Comparison of ENCODE assay signal across 28 cellular contexts in the genomic region with DNA sequence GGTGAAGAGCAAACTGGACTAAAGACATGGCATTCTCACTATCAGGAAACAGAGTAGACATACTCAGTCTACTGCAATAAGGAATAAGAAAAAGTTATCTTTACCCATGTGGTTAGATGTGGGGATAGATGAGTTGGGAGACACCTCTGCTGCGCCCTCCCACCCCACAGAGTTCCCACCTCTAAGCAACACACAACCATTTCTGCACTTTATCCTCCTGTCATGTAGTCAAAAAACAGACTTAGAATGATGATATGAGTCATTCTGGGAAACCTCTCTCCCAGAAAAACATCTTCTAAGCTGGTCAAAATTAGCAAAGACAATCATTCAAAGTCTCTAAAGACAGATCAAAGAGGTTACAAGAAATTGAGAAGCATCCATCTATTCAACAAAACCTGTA.
DNase-seq lines count a peak whose midpoint lies in the region; ATAC-seq lines count a peak whose summit lies in the region.
"Had no signal": no experiment of that assay in that cellular context is flagged by ENCODE, and none has a peak within 500 bp of the region (broad histone marks: within the 10 kb centered on the region; RNA-seq: fewer than 3 reads in every experiment).

No MANE protein-coding gene starts in this region.

- H3K4me1 Mint-ChIP-seq in activated CD8-positive, alpha-beta memory T cell treated with anti-CD3 and anti-CD28 coated beads, Interleukin-2, amount 10 ng/mL, durations not matched to agents 7 days and 5 days = peaks cover 25% of the 10 kb centered on the region
- H3K4me1 Mint-ChIP-seq in activated T-helper 17 cell treated with anti-CD3 and anti-CD28 coated beads, Interleukin-2, amount 50 U/mL, for 72 hours = peaks cover 23% of the 10 kb centered on the region
- H3K4me1 Mint-ChIP-seq in immature natural killer cell = peaks cover 37 to 64% of the 10 kb centered on the region in 2 donors

- H3K9me3 Mint-ChIP-seq in activated CD8-positive, alpha-beta memory T cell treated with anti-CD3 and anti-CD28 coated beads, Interleukin-2, amount 10 ng/mL, durations not matched to agents 7 days and 5 days (ENCODE audit: low read depth) = no peaks in the 10 kb centered on the region
- no peaks in the 10 kb centered on the region for H3K9me3 Mint-ChIP-seq in activated T-helper 17 cell treated with anti-CD3 and anti-CD28 coated beads, Interleukin-2, amount 50 U/mL, for 72 hours
- H3K9me3 Mint-ChIP-seq in immature natural killer cell = peaks cover 0 to 2% (median 0%) of the 10 kb centered on the region in 6 donors
- H3K9me3 Mint-ChIP-seq: activated naive CD4-positive, alpha-beta T cell treated with anti-CD3 and anti-CD28 coated beads, Interleukin-2, amount 50 U/mL, for 24 hours had no signal

- H3K27ac ChIP-seq in substantia nigra (ENCODE audit: low read depth, low read length, poor library complexity, severe bottlenecking) = peak overlapping the region; percentile 6
- H3K27ac ChIP-seq: BLaER1, foreskin keratinocyte, heart right ventricle, SJSA1, thoracic aorta, uterus had no signal

- H3K36me3 Mint-ChIP-seq in activated CD8-positive, alpha-beta memory T cell treated with anti-CD3 and anti-CD28 coated beads, Interleukin-2, amount 10 ng/mL, durations not matched to agents 7 days and 5 days = peaks cover 56% of the 10 kb centered on the region
- H3K36me3 Mint-ChIP-seq in activated T-helper 17 cell treated with anti-CD3 and anti-CD28 coated beads, Interleukin-2, amount 50 U/mL, for 72 hours (ENCODE audit: low read depth) = peaks cover 93% of the 10 kb centered on the region
- H3K36me3 Mint-ChIP-seq in immature natural killer cell = peaks cover 12 to 43% (median 24%) of the 10 kb centered on the region in 3 donors

- H3K4me3 Mint-ChIP-seq in activated CD8-positive, alpha-beta memory T cell treated with anti-CD3 and anti-CD28 coated beads, Interleukin-2, amount 10 ng/mL, durations not matched to agents 7 days and 5 days = no peak overlapping the region
- H3K4me3 Mint-ChIP-seq in activated T-helper 17 cell treated with anti-CD3 and anti-CD28 coated beads, Interleukin-2, amount 50 U/mL, for 72 hours = peak overlapping the region; percentile 21
- H3K4me3 Mint-ChIP-seq in immature natural killer cell = peak overlapping the region in 3 of 5 donors; percentile 1 to 39 (median 20)
- H3K4me3 Mint-ChIP-seq: activated naive CD4-positive, alpha-beta T cell treated with anti-CD3 and anti-CD28 coated beads, Interleukin-2, amount 50 U/mL, for 24 hours; naive B cell; WTC11 had no signal

- no peak for DNase-seq in activated CD8-positive, alpha-beta memory T cell treated with anti-CD3 and anti-CD28 coated beads, Interleukin-2, amount 10 ng/mL, durations not matched to agents 7 days and 5 days
- DNase-seq in activated CD8-positive, alpha-beta memory T cell treated with anti-CD3 and anti-CD28 coated beads, Interleukin-2, amount 50 U/mL, for 4 hours = no peak
- no peak for DNase-seq in immature natural killer cell
- DNase-seq in substantia nigra (lab: John Stamatoyannopoulos, UW) = no peak
- no peak for DNase-seq in OCI-M1 (lab: John Stamatoyannopoulos, UW)
- DNase-seq in SK-N-DZ (ENCODE audit: low spot score) = no peak
- DNase-seq: ACHN; activated CD8-positive, alpha-beta memory T cell treated with anti-CD3 and anti-CD28 coated beads for 24 hours; activated T-cell treated with anti-CD3 and anti-CD28 coated beads, Interleukin-2, amount 50 U/mL, for 48 hours; DMS79 treated with DMSO at 0.1 percent for 48 hours; effector CD8-positive, alpha-beta T cell; foreskin keratinocyte; heart right ventricle; Karpas-422; naive B cell; NCI-H526; right cardiac atrium; stimulated activated CD4-positive, alpha-beta T cell treated with anti-CD3 and anti-CD28 coated beads, Interleukin-4, amount 100 ng/mL, for 24 hours; stimulated activated naive CD4-positive, alpha-beta T cell; T-helper 9 cell; uterus had no signal

- CTCF ChIA-PET in activated CD8-positive, alpha-beta memory T cell treated with anti-CD3 and anti-CD28 coated beads, Interleukin-2, amount 10 ng/mL, durations not matched to agents 7 days and 5 days (lab: Charles Lee) = interaction anchor here (1.0 kb wide), 2 partner anchors 18 to 154 kb away, joined by 3 to 4 read pairs; no protein-coding TSS in a partner anchor

- no peaks in the 10 kb centered on the region for H3K27me3 Mint-ChIP-seq in activated CD8-positive, alpha-beta memory T cell treated with anti-CD3 and anti-CD28 coated beads, Interleukin-2, amount 10 ng/mL, durations not matched to agents 7 days and 5 days
- no peaks in the 10 kb centered on the region for H3K27me3 Mint-ChIP-seq in activated T-helper 17 cell treated with anti-CD3 and anti-CD28 coated beads, Interleukin-2, amount 50 U/mL, for 72 hours
- H3K27me3 Mint-ChIP-seq in immature natural killer cell (ENCODE audit: low read depth in 3 of 3) = peaks cover 0 to 3% (median 0%) of the 10 kb centered on the region in 3 donors
- H3K27me3 Mint-ChIP-seq: activated naive CD4-positive, alpha-beta T cell treated with anti-CD3 and anti-CD28 coated beads, Interleukin-2, amount 50 U/mL, for 24 hours; naive B cell had no signal

- no peak for ATAC-seq in activated CD8-positive, alpha-beta memory T cell treated with anti-CD3 and anti-CD28 coated beads, Interleukin-2, amount 10 ng/mL, durations not matched to agents 7 days and 5 days
- peak; percentile 76 for ATAC-seq in activated T-helper 17 cell treated with anti-CD3 and anti-CD28 coated beads, Interleukin-2, amount 50 U/mL, for 72 hours (replicated peaks)
- no peak for ATAC-seq in GM19452 (IDR thresholded peaks at IDR 0.05; ENCODE audit: unreplicated experiment)

- peak overlapping the region; percentile 1 for H3K27ac Mint-ChIP-seq in activated CD8-positive, alpha-beta memory T cell treated with anti-CD3 and anti-CD28 coated beads, Interleukin-2, amount 10 ng/mL, durations not matched to agents 7 days and 5 days
- peak overlapping the region; percentile 81 for H3K27ac Mint-ChIP-seq in activated T-helper 17 cell treated with anti-CD3 and anti-CD28 coated beads, Interleukin-2, amount 50 U/mL, for 72 hours
- peak overlapping the region; percentile 17 to 83 (median 75) for H3K27ac Mint-ChIP-seq in immature natural killer cell
- H3K27ac Mint-ChIP-seq: activated naive CD4-positive, alpha-beta T cell treated with anti-CD3 and anti-CD28 coated beads, Interleukin-2, amount 50 U/mL, for 24 hours had no signal

Comparison
In these comparisons a context has a peak if more than half of its experiments do, and no peak if none do; other contexts are left out.
1. H3K27ac Mint-ChIP-seq: peak in every context shown above with its lines; median percentile 81 in activated T-helper 17 cell treated with anti-CD3 and anti-CD28 coated beads, Interleukin-2, amount 50 U/mL, for 72 hours; 75 in immature natural killer cell; 1 in activated CD8-positive, alpha-beta memory T cell treated with anti-CD3 and anti-CD28 coated beads, Interleukin-2, amount 10 ng/mL, durations not matched to agents 7 days and 5 days.